15 cellular contexts compared by ENCODE assay signal in genomic region chr1:7406641-7407546, GRCh38.
DNase-seq lines count a peak whose midpoint lies in the region; ATAC-seq and TF ChIP-seq lines count a peak whose summit lies in the region.
"Had no signal": no experiment of that assay in that cellular context is flagged by ENCODE, and none has a peak within 500 bp of the region (broad histone marks: within the 10 kb centered on the region; RNA-seq: fewer than 3 reads in every experiment).

No MANE protein-coding gene starts in this region.

- H3K27me3 ChIP-seq in stomach = no peaks in the 10 kb centered on the region
- H3K27me3 ChIP-seq in effector memory CD4-positive, alpha-beta T cell (replicated peaks; ENCODE audit: control insufficient read depth, insufficient read depth, low read length, poor library complexity, severe bottlenecking) = no peaks in the 10 kb centered on the region

- H3K4me3 Mint-ChIP-seq in chondrocyte (ENCODE audit: unreplicated experiment) (no peak overlapping the region), T-helper 17 cell (no peak overlapping the region)

- no peak for TF ChIP-seq EP300 in stomach (IDR thresholded peaks at IDR 0.05)

- no peak overlapping the region for H3K4me3 ChIP-seq in stomach
- H3K4me3 ChIP-seq in effector memory CD4-positive, alpha-beta T cell (ENCODE audit: insufficient read depth, low read depth, low read length, poor library complexity, severe bottlenecking) = no peak overlapping the region

- TF ChIP-seq POLR2A in stomach (IDR thresholded peaks at IDR 0.05) = no peak

- DNase-seq in chondrocyte (ENCODE audit: low spot score) (peak; percentile 58), stomach (peak; percentile 22), T-helper 17 cell (no peak)
- no peak for DNase-seq in activated naive CD4-positive, alpha-beta T cell treated with anti-CD3 and anti-CD28 coated beads, Interleukin-2, amount 50 U/mL, for 16 hours
- DNase-seq in effector memory CD4-positive, alpha-beta T cell = no peak
- DNase-seq: C1 segment of cervical spinal cord, cortex of kidney, DMS53, left cardiac atrium, NCI-H1105, NCI-H446 treated with DMSO at 0.1 percent for 48 hours, substantia nigra had no signal

- H3K36me3 Mint-ChIP-seq in chondrocyte (ENCODE audit: low read depth) = no peaks in the 10 kb centered on the region
- no peaks in the 10 kb centered on the region for H3K36me3 Mint-ChIP-seq in T-helper 17 cell (ENCODE audit: low read depth)

- intact Hi-C loops in stomach (cut with DNase I; ENCODE audit: low total_unique reads) = no loop called here

- H3K27ac Mint-ChIP-seq in chondrocyte (ENCODE audit: unreplicated experiment) (no peak overlapping the region), T-helper 17 cell (no peak overlapping the region)

- ATAC-seq in GM18867 (IDR thresholded peaks at IDR 0.05; ENCODE audit: unreplicated experiment) (peak; percentile 66), HG02798 (IDR thresholded peaks at IDR 0.05; ENCODE audit: poor library complexity, unreplicated experiment) (peak; percentile 72), T-helper 17 cell (no peak)
- ATAC-seq: left cardiac atrium, Panc1 had no signal

- WGBS in stomach, 5 donors = 83 to 92% (median 86%) methylated on average over 12 to 18 of the region's 18 CpGs

- no peaks in the 10 kb centered on the region for H3K4me1 ChIP-seq in stomach
- no peaks in the 10 kb centered on the region for H3K4me1 ChIP-seq in effector memory CD4-positive, alpha-beta T cell (ENCODE audit: control insufficient read depth, insufficient read depth, low read length, poor library complexity, severe bottlenecking)

- H3K27me3 Mint-ChIP-seq in chondrocyte (ENCODE audit: low read depth) (no peaks in the 10 kb centered on the region), T-helper 17 cell (peaks cover 54% of the 10 kb centered on the region)

- H3K27ac ChIP-seq in stomach = no peak overlapping the region
- H3K27ac ChIP-seq in effector memory CD4-positive, alpha-beta T cell (ENCODE audit: insufficient read depth, low read length, poor library complexity, severe bottlenecking) = no peak overlapping the region

- H3K4me1 Mint-ChIP-seq in chondrocyte (ENCODE audit: low read depth) (peaks cover 14% of the 10 kb centered on the region), T-helper 17 cell (no peaks in the 10 kb centered on the region)

- H3K9me3 Mint-ChIP-seq in chondrocyte (ENCODE audit: low read depth) = no peaks in the 10 kb centered on the region

- TF ChIP-seq CTCF in chondrocyte (IDR thresholded peaks at IDR 0.05) (no peak), stomach (IDR thresholded peaks at IDR 0.05) (no peak)

- no peaks in the 10 kb centered on the region for H3K9me3 ChIP-seq in stomach
- H3K9me3 ChIP-seq in T-helper 17 cell (ENCODE audit: control insufficient read depth, low read length, poor library complexity, severe bottlenecking) = no peaks in the 10 kb centered on the region
- H3K9me3 ChIP-seq in effector memory CD4-positive, alpha-beta T cell (ENCODE audit: control insufficient read depth, low read length) = no peaks in the 10 kb centered on the region

- no peaks in the 10 kb centered on the region for H3K36me3 ChIP-seq in stomach
- H3K36me3 ChIP-seq in effector memory CD4-positive, alpha-beta T cell (ENCODE audit: control insufficient read depth, insufficient read depth, low read length) = no peaks in the 10 kb centered on the region

Comparison
In these comparisons a context has a peak if more than half of its experiments do, and no peak if none do; other contexts are left out.
1. DNase-seq: peak in chondrocyte (single experiment) and stomach (single experiment); none in T-helper 17 cell (0 of 3), activated naive CD4-positive, alpha-beta T cell treated with anti-CD3 and anti-CD28 coated beads, Interleukin-2, amount 50 U/mL, for 16 hours (single experiment) and effector memory CD4-positive, alpha-beta T cell (0 of 3).